7 cellular contexts compared by ENCODE assay signal in the genomic region with DNA sequence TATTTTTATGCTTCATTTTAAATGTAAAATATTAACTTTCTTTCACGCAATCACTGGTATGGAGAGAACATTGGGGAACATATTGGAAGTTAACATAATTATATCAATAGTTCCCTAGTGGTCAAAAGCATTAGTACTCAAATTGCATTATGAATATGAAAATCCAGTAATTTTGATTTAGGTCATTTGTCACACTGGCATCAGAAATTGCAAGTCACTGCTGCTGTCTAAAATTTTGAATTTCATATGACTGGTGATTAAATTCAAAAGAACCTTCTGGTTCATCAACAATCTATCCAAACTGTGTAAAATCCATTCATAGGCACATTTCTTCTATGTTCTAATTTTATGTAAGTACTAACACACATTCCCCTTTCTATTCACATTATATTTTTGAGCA.
"Had no signal": no experiment of that assay in that cellular context is flagged by ENCODE, and none has a peak within 500 bp of the region (broad histone marks: within the 10 kb centered on the region; RNA-seq: fewer than 3 reads in every experiment).

No MANE protein-coding gene starts in this region.

- H3K36me3 ChIP-seq: HAP-1 had no signal

- H3K4me1 ChIP-seq: HAP-1 had no signal

- H3K4me3 ChIP-seq: GM23248, HAP-1 had no signal

- H3K9me3 ChIP-seq: HAP-1 had no signal

- DNase-seq: GM23248, GOT3, H7, KBM-7 had no signal

- H3K9ac ChIP-seq: GM23248, KMS-11 had no signal

- H3K27ac ChIP-seq: GM23248, HL-60, KMS-11 had no signal

- H2AFZ ChIP-seq: GM23248 had no signal

- H3K4me2 ChIP-seq: KMS-11 had no signal
